ENCODE assay signal across 7 cellular contexts in the genomic region with DNA sequence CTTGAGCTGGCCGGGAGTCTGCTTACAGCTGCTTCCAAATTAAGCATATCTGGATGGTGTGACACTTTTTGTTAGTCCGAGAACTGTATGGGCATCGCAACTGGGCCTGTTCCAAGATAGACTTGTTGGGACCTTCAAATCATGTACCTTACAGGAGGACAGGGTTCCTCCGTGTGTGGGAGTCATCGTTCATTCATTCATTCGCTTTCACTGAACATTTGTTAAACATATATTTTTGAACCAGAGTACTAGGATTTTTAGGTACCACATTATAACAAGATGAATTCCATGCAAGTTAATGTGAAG. TPM values are rescaled to one million over a fixed set of nuclear protein-coding genes. Genes with fewer than 3 reads are reported as not detected.
A peak's percentile ranks its signal among the peaks of the same experiment; 100 is the strongest.
DNase-seq lines count a peak whose midpoint lies in the region; ATAC-seq and TF ChIP-seq lines count a peak whose summit lies in the region.

No MANE protein-coding gene starts in this region.

- H3K4me3 ChIP-seq in liver (ENCODE audit: low read depth in 1 of 3, low read length in 3 of 3) (peak overlapping the region; percentile 72 to 93 (median 82)), uterus (peak overlapping the region; percentile 74 to 94)

- no peaks in the 10 kb centered on the region for H3K9me3 ChIP-seq in liver (ENCODE audit: control insufficient read depth in 4 of 4, low read length in 3 of 4)
- H3K9me3 ChIP-seq in uterus: no peaks in the 10 kb centered on the region

- peak overlapping the region; percentile 48 to 49 for H3K9ac ChIP-seq in liver (ENCODE audit: low read depth in 1 of 2, low read length in 2 of 2)

- no peak for TF ChIP-seq RAD21 in liver (IDR thresholded peaks at IDR 0.05)

- H3K4me3 Mint-ChIP-seq in activated T-helper 2 cell treated with anti-CD3 and anti-CD28 coated beads, Interferon-gamma antibody, Interleukin-2, Interleukin-4, amounts not matched to agents 10 μg/mL and 5 μg/mL and 100 μg/mL, durations not matched to agents 14 hours and 24 hours and 36 hours (ENCODE audit: low read depth): peak overlapping the region; percentile 91

- WGBS in liver: 9% methylated on average over 6 of the region's 6 CpGs

- no peaks in the 10 kb centered on the region for H3K36me3 ChIP-seq in liver (ENCODE audit: control insufficient read depth in 4 of 4, insufficient read depth in 3 of 4, low read depth in 1 of 4, low read length in 3 of 4)
- H3K36me3 ChIP-seq in uterus: no peaks in the 10 kb centered on the region

- TF ChIP-seq CTCF in liver (IDR thresholded peaks at IDR 0.05; ENCODE audit: low read depth, low read length, missing input control): no peak
- no peak for TF ChIP-seq CTCF in uterus (IDR thresholded peaks at IDR 0.05)

- no peak for DNase-seq in activated T-helper 2 cell treated with anti-CD3 and anti-CD28 coated beads, Interferon-gamma antibody, Interleukin-2, Interleukin-4, amounts not matched to agents 10 μg/mL and 5 μg/mL and 100 μg/mL, durations not matched to agents 14 hours and 24 hours and 36 hours (ENCODE audit: low spot score)
- DNase-seq in uterus (no peak), activated gamma-delta T cell treated with Interleukin-2 at 50 U/mL for 16 hours (no peak), NCI-H128 (lab: John Stamatoyannopoulos, UW; ENCODE audit: unreplicated experiment) (no peak)

- H3K36me3 Mint-ChIP-seq in activated T-helper 2 cell treated with anti-CD3 and anti-CD28 coated beads, Interferon-gamma antibody, Interleukin-2, Interleukin-4, amounts not matched to agents 10 μg/mL and 5 μg/mL and 100 μg/mL, durations not matched to agents 14 hours and 24 hours and 36 hours (ENCODE audit: low read depth): no peaks in the 10 kb centered on the region

- H3K27ac ChIP-seq in liver (ENCODE audit: low read depth in 1 of 2, low read length in 2 of 2) (peak overlapping the region; percentile 81 to 84), uterus (peak overlapping the region; percentile 78 to 85)

- peaks cover 8% of the 10 kb centered on the region for H3K27me3 Mint-ChIP-seq in activated T-helper 2 cell treated with anti-CD3 and anti-CD28 coated beads, Interferon-gamma antibody, Interleukin-2, Interleukin-4, amounts not matched to agents 10 μg/mL and 5 μg/mL and 100 μg/mL, durations not matched to agents 14 hours and 24 hours and 36 hours (ENCODE audit: low read depth)

- H3K4me1 ChIP-seq in liver (ENCODE audit: control insufficient read depth in 4 of 4, insufficient read depth in 4 of 4, low read length in 3 of 4): peaks cover 0 to 32% (median 16%) of the 10 kb centered on the region in 4 donors
- no peaks in the 10 kb centered on the region for H3K4me1 ChIP-seq in uterus

- H3K9me3 Mint-ChIP-seq in activated T-helper 2 cell treated with anti-CD3 and anti-CD28 coated beads, Interferon-gamma antibody, Interleukin-2, Interleukin-4, amounts not matched to agents 10 μg/mL and 5 μg/mL and 100 μg/mL, durations not matched to agents 14 hours and 24 hours and 36 hours: no peaks in the 10 kb centered on the region

- H3K27me3 ChIP-seq in liver (ENCODE audit: control insufficient read depth in 4 of 4, insufficient read depth in 4 of 4, low read length in 3 of 4) (no peaks in the 10 kb centered on the region), uterus (no peaks in the 10 kb centered on the region)

- peak; percentile 43 for ATAC-seq in GM19351 (IDR thresholded peaks at IDR 0.05; ENCODE audit: unreplicated experiment)
- peak; percentile 38 for ATAC-seq in HG03025 (IDR thresholded peaks at IDR 0.05; ENCODE audit: low FRiP score, unreplicated experiment)

- intact Hi-C loops in activated T-helper 2 cell treated with anti-CD3 and anti-CD28 coated beads, Interferon-gamma antibody, Interleukin-2, Interleukin-4, amounts not matched to agents 10 μg/mL and 5 μg/mL and 100 μg/mL, durations not matched to agents 14 hours and 24 hours and 36 hours (cut with micrococcal nuclease): loop anchor here (5.0 kb wide), 2 partner anchors 376 to 1314 kb away; partner anchors contain the start of genes DDX11 and ERGIC2
- intact Hi-C loops in uterus (cut with DNase I; ENCODE audit: low total_unique reads): no loop called here

- H3K27ac Mint-ChIP-seq in activated T-helper 2 cell treated with anti-CD3 and anti-CD28 coated beads, Interferon-gamma antibody, Interleukin-2, Interleukin-4, amounts not matched to agents 10 μg/mL and 5 μg/mL and 100 μg/mL, durations not matched to agents 14 hours and 24 hours and 36 hours: peak overlapping the region; percentile 88

- TF ChIP-seq POLR2A in uterus (IDR thresholded peaks at IDR 0.05): peak in 1 of 2 donors; percentile 4

- H3K4me1 Mint-ChIP-seq in activated T-helper 2 cell treated with anti-CD3 and anti-CD28 coated beads, Interferon-gamma antibody, Interleukin-2, Interleukin-4, amounts not matched to agents 10 μg/mL and 5 μg/mL and 100 μg/mL, durations not matched to agents 14 hours and 24 hours and 36 hours (ENCODE audit: low read depth): peaks cover 28% of the 10 kb centered on the region

TF ChIP-seq in liver, 16 proteins besides CTCF, POLR2A, EP300 and RAD21:
- TF ChIP-seq FOXA1 (IDR thresholded peaks at IDR 0.05) (no peak), HNF4A (conservative IDR thresholded peaks at IDR 0.05) (no peak), YY1 (IDR thresholded peaks at IDR 0.05) (peak; percentile 51), NR2F2 (IDR thresholded peaks at IDR 0.05) (no peak), GABPA (IDR thresholded peaks at IDR 0.05 in 1 of 2, conservative IDR thresholded peaks at IDR 0.05 in 1 of 2) (peak in 1 of 2 donors; percentile 4), FOXA2 (IDR thresholded peaks at IDR 0.05) (no peak), REST (IDR thresholded peaks at IDR 0.05) (no peak), MAX (IDR thresholded peaks at IDR 0.05) (no peak), RXRA (IDR thresholded peaks at IDR 0.05) (no peak), ATF3 (IDR thresholded peaks at IDR 0.05) (no peak), EGR1 (IDR thresholded peaks at IDR 0.05; ENCODE audit: low read depth in 2 of 2) (peak in 1 of 2 donors; percentile 6), ZBTB33 (IDR thresholded peaks at IDR 0.05) (no peak), TAF1 (conservative IDR thresholded peaks at IDR 0.05) (no peak), SP1 (IDR thresholded peaks at IDR 0.05) (no peak), JUND (IDR thresholded peaks at IDR 0.05) (no peak), HNF4G (IDR thresholded peaks at IDR 0.05) (no peak)

RNA-seq across cellular contexts. Expression of gene IPO8, which starts 0.4 kb away (rescaled TPM):
- total RNA-seq in activated T-helper 2 cell treated with anti-CD3 and anti-CD28 coated beads, Interferon-gamma antibody, Interleukin-2, Interleukin-4, amounts not matched to agents 10 μg/mL and 5 μg/mL and 100 μg/mL, durations not matched to agents 14 hours and 24 hours and 36 hours: 40.1 and 44.3 TPM in 2 replicates
- total RNA-seq in liver: 10 to 100 TPM; 22.2 to 33.0 TPM
- polyA plus RNA-seq in liver: 10 to 100 TPM in 1 of 2 donors, 1 to 10 TPM in 1; 8.0 to 14.5 TPM
- 10 to 100 TPM; 11.0 to 53.1 (median 34.2) TPM for total RNA-seq in uterus

RNA-seq across cellular contexts. Expression of gene CAPRIN2, which starts 58.7 kb away (rescaled TPM):
- 13.5 and 14.2 TPM in 2 replicates for total RNA-seq in activated T-helper 2 cell treated with anti-CD3 and anti-CD28 coated beads, Interferon-gamma antibody, Interleukin-2, Interleukin-4, amounts not matched to agents 10 μg/mL and 5 μg/mL and 100 μg/mL, durations not matched to agents 14 hours and 24 hours and 36 hours
- total RNA-seq in liver: 10 to 100 TPM; 13.5 to 14.8 TPM
- polyA plus RNA-seq in liver: 1 to 10 TPM; 4.6 to 5.3 TPM
- total RNA-seq in uterus: 10 to 100 TPM in 3 of 4 donors, 1 to 10 TPM in 1; 8.2 to 47.6 (median 35.8) TPM
